ENCODE assay signal across 15 cellular contexts in the genomic region with DNA sequence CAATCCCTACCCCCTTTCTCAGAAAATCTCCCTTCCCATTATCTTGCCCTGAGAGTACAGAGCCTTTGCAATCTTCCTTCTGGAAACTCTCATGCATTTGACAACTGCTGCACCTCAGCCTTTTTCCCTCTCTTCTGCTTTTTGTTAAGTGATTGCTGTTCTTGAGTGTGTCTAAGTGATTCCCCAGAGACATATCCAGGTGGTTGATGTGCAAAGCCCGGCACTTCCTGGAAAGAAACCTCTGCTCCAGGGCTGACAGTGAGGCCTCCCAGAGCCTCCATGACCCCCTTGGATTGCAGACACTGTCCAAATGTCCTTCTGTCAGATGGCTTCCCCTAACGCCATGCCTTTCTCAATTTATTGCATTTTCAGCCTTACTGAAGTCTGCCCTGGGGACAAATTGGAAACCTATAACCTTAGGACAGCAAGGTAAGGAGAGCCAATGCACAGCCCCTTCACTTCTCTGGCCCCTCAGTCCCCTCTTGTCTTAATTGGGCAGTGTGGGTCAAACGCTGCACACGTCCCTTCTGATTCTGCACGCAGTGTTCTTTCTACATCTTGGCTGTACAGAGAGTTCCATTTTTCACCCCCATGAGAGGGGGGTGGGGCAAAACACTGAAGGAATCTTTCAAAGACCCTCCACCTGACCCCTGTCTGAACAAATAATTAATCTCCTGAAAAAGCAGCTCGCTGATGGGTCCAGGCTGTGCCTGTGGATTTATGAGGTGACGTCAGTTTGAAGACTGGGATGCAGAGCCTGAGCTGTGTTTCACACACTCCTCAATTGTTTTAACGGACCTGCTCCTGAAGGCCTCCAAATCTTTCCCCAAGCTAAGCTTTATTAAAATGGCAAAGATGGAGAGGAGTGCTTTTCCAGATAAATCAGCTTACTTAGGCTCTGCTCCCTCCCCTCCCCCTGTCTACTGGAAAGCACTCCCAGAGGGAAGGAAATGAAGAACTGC.
DNase-seq lines count a peak whose midpoint lies in the region; ATAC-seq and TF ChIP-seq lines count a peak whose summit lies in the region.
"Had no signal": no experiment of that assay in that cellular context is flagged by ENCODE, and none has a peak within 500 bp of the region (broad histone marks: within the 10 kb centered on the region; RNA-seq: fewer than 3 reads in every experiment).

No MANE protein-coding gene starts in this region.

- peak in 1 of 2 experiments; percentile 48; a peak in 1 of 4 replicates for TF ChIP-seq EP300 in SK-N-SH (IDR thresholded peaks at IDR 0.05; ENCODE audit: borderline replicate concordance in 1 of 2, low read depth in 1 of 2, low read length in 1 of 2)
- peak; percentile 97 for TF ChIP-seq EP300 in stomach (IDR thresholded peaks at IDR 0.05)

- no peaks in the 10 kb centered on the region for H3F3A ChIP-seq in SK-N-SH (replicated peaks; ENCODE audit: insufficient read depth)

- H3K27ac ChIP-seq in SK-N-SH (ENCODE audit: low read depth in 2 of 2, low read length in 1 of 2): peak overlapping the region in 1 of 2 experiments; percentile 81; a peak in 2 of 4 replicates
- H3K27ac ChIP-seq in left lung: peak overlapping the region in 1 of 2 donors; percentile 55
- peak overlapping the region; percentile 23 to 84 (median 75) for H3K27ac ChIP-seq in stomach
- H3K27ac ChIP-seq: brain microvascular endothelial cell, C4-2B had no signal

- H3K27me3 ChIP-seq in SK-N-SH (ENCODE audit: insufficient read depth) (no peaks in the 10 kb centered on the region), left lung (peaks cover 0 to 23% of the 10 kb centered on the region in 2 donors), stomach (peaks cover 0 to 5% (median 0%) of the 10 kb centered on the region in 3 donors)
- H3K27me3 ChIP-seq: brain microvascular endothelial cell had no signal

- ATAC-seq in left lung (peak; percentile 44), HG03025 (IDR thresholded peaks at IDR 0.05; ENCODE audit: low FRiP score, unreplicated experiment) (no peak)

- TF ChIP-seq POLR2A in NB4 (IDR thresholded peaks at IDR 0.05; ENCODE audit: extremely low read depth, insufficient read length): no peak
- no peak for TF ChIP-seq POLR2A in stomach (IDR thresholded peaks at IDR 0.05)

- DNase-seq in NB4 (ENCODE audit: low read depth) (peak; percentile 56), SK-N-SH (no peak), left lung (no peak), stomach (no peak), dedifferentiated amniotic fluid mesenchymal stem cell (ENCODE audit: extremely low spot score) (no peak), SKM-1 (lab: John Stamatoyannopoulos, UW; ENCODE audit: unreplicated experiment) (no peak)
- DNase-seq in activated CD8-positive, alpha-beta memory T cell treated with anti-CD3 and anti-CD28 coated beads for 24 hours: no peak
- DNase-seq: activated CD4-positive, alpha-beta T cell treated with anti-CD3 and anti-CD28 coated beads, Interleukin-2, amount 10 ng/mL, durations not matched to agents 24 days and 14 days; brain microvascular endothelial cell; head of caudate nucleus; KG1; occipital lobe; stimulated activated CD4-positive, alpha-beta T cell treated with anti-CD3 and anti-CD28 coated beads, Interleukin-1b, Interleukin-23, amount 100 ng/mL, for 48 hours had no signal

- no peaks in the 10 kb centered on the region for H4K20me1 ChIP-seq in SK-N-SH (ENCODE audit: insufficient read depth)

- TF ChIP-seq CTCF in NB4 (IDR thresholded peaks at IDR 0.05; ENCODE audit: low read depth, low read length): no peak
- TF ChIP-seq CTCF in SK-N-SH (IDR thresholded peaks at IDR 0.05): no peak
- no peak for TF ChIP-seq CTCF in left lung (IDR thresholded peaks at IDR 0.05)
- no peak for TF ChIP-seq CTCF in stomach (IDR thresholded peaks at IDR 0.05)

- H3K4me3 ChIP-seq in NB4 (ENCODE audit: low read depth, low read length) (no peak overlapping the region), SK-N-SH (ENCODE audit: low read depth in 2 of 2, low read length in 1 of 2) (no peak overlapping the region), left lung (no peak overlapping the region), stomach (no peak overlapping the region)

- no peak overlapping the region for H2AFZ ChIP-seq in SK-N-SH (ENCODE audit: low read depth)

- CTCF ChIA-PET in SK-N-SH (lab: Yijun Ruan, JAX): interaction anchor here (0.6 to 1.0 kb wide), 2 partner anchors 16 to 247 kb away, joined by 3 to 4 read pairs; no protein-coding TSS in a partner anchor

- no peak overlapping the region for H3K9ac ChIP-seq in SK-N-SH

- H3K9me3 ChIP-seq in SK-N-SH: no peaks in the 10 kb centered on the region
- no peaks in the 10 kb centered on the region for H3K9me3 ChIP-seq in left lung
- H3K9me3 ChIP-seq in stomach: no peaks in the 10 kb centered on the region

- H3K4me1 ChIP-seq in SK-N-SH (ENCODE audit: control insufficient read depth in 1 of 2, insufficient read depth in 2 of 2, low read depth in 1 of 2, low read length in 1 of 2): peaks cover 9 to 30% of the 10 kb centered on the region in 2 experiments; a peak in 2 of 4 replicates
- H3K4me1 ChIP-seq in left lung: peaks cover 2 to 15% of the 10 kb centered on the region in 2 donors
- peaks cover 10 to 43% (median 28%) of the 10 kb centered on the region in 4 donors for H3K4me1 ChIP-seq in stomach

- TF ChIP-seq RAD21 in SK-N-SH (IDR thresholded peaks at IDR 0.05; ENCODE audit: low read length): no peak

- WGBS in SK-N-SH (ENCODE audit: low lambda C conversion rate): 77% methylated on average over 8 of the region's 8 CpGs
- 58 to 75% (median 69%) methylated on average over 8 of the region's 8 CpGs for WGBS in stomach, 5 donors

- POLR2A ChIA-PET in SK-N-SH (lab: Yijun Ruan, JAX): no interaction called here

- intact Hi-C loops in left lung (cut with DNase I): no loop called here
- intact Hi-C loops in stomach (cut with DNase I; ENCODE audit: low total_unique reads): no loop called here

- H3K36me3 ChIP-seq in SK-N-SH (replicated peaks in 1 of 2; ENCODE audit: control insufficient read depth in 1 of 2, insufficient read depth in 2 of 2, low read length in 1 of 2): no peaks in the 10 kb centered on the region
- no peaks in the 10 kb centered on the region for H3K36me3 ChIP-seq in left lung
- H3K36me3 ChIP-seq in stomach: no peaks in the 10 kb centered on the region
- H3K36me3 ChIP-seq: brain microvascular endothelial cell had no signal

- H3K4me2 ChIP-seq in SK-N-SH: no peak overlapping the region

- no peaks in the 10 kb centered on the region for H3K79me2 ChIP-seq in SK-N-SH (ENCODE audit: insufficient read depth)

- H3K9me2 ChIP-seq in SK-N-SH: no peaks in the 10 kb centered on the region

TF ChIP-seq in SK-N-SH, 30 proteins besides CTCF, POLR2A, EP300 and RAD21:
- TF ChIP-seq MEF2A (IDR thresholded peaks at IDR 0.05; ENCODE audit: borderline replicate concordance, low read depth) (no peak), TCF12 (IDR thresholded peaks at IDR 0.05) (peak; percentile 32; the same call in 1 of the 2 replicates)
